Comparison of ENCODE assay signal across 25 cellular contexts in the genomic region with DNA sequence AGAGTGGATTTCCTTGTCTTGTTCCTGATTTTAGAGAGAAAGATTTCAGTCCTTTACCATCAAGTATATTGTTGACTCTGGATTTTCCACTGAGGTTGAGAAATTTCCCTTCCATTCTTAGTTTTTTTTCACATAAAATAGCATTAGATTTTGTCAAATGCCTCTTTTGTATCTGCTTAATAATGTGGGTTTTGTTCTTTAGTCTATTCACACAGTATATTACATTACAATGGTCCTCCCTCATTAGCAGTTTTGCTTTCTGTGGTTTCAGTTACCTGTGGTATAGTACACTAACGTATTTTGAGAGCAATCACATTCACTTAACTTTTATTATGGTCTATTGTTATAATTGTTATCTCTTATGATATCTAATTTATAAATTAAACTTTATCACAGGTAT.
"Had no signal": no experiment of that assay in that cellular context is flagged by ENCODE, and none has a peak within 500 bp of the region (broad histone marks: within the 10 kb centered on the region; RNA-seq: fewer than 3 reads in every experiment).

No MANE protein-coding gene starts in this region.

- H3K4me3 Mint-ChIP-seq: activated CD4-positive, alpha-beta memory T cell treated with anti-CD3 and anti-CD28 coated beads, Interleukin-2, amount 10 ng/mL, durations not matched to agents 7 days and 5 days; activated CD4-positive, alpha-beta T cell treated with anti-CD3 and anti-CD28 coated beads, Interleukin-2, amount 10 ng/mL, durations not matched to agents 24 days and 14 days; activated naive CD8-positive, alpha-beta T cell treated with anti-CD3 and anti-CD28 coated beads, Interleukin-2, amount 50 U/mL, for 24 hours; activated T-cell treated with anti-CD3 and anti-CD28 coated beads, Interleukin-2, amount 50 U/mL, for 72 hours; immature natural killer cell; natural killer cell; stimulated activated effector memory CD8-positive, alpha-beta T cell treated with anti-CD3 and anti-CD28 coated beads, Interleukin-12 subunit alpha, Interleukin-12 subunit beta, amount 100 ng/mL, for 72 hours; stimulated activated naive CD8-positive, alpha-beta T cell treated with anti-CD3 and anti-CD28 coated beads, Interleukin-15, amount 100 ng/mL, for 72 hours; T-helper 17 cell had no signal

- H3K27me3 ChIP-seq: body of pancreas, foreskin keratinocyte, left lung, neutrophil, ovary, right lobe of liver, tibial artery had no signal

- H3K9me3 ChIP-seq: body of pancreas, left lung, neutrophil, ovary, right lobe of liver, tibial artery had no signal

- H3K27ac Mint-ChIP-seq: activated CD4-positive, alpha-beta memory T cell treated with anti-CD3 and anti-CD28 coated beads, Interleukin-2, amount 10 ng/mL, durations not matched to agents 7 days and 5 days; activated CD4-positive, alpha-beta T cell treated with anti-CD3 and anti-CD28 coated beads, Interleukin-2, amount 10 ng/mL, durations not matched to agents 24 days and 14 days; activated naive CD8-positive, alpha-beta T cell treated with anti-CD3 and anti-CD28 coated beads, Interleukin-2, amount 50 U/mL, for 24 hours; activated T-cell treated with anti-CD3 and anti-CD28 coated beads, Interleukin-2, amount 50 U/mL, for 72 hours; immature natural killer cell; natural killer cell; stimulated activated effector memory CD8-positive, alpha-beta T cell treated with anti-CD3 and anti-CD28 coated beads, Interleukin-12 subunit alpha, Interleukin-12 subunit beta, amount 100 ng/mL, for 72 hours had no signal

- H3K4me1 Mint-ChIP-seq: immature natural killer cell; natural killer cell; stimulated activated effector memory CD8-positive, alpha-beta T cell treated with anti-CD3 and anti-CD28 coated beads, Interleukin-12 subunit alpha, Interleukin-12 subunit beta, amount 100 ng/mL, for 72 hours; stimulated activated naive CD8-positive, alpha-beta T cell treated with anti-CD3 and anti-CD28 coated beads, Interleukin-15, amount 100 ng/mL, for 72 hours had no signal

- H3K36me3 ChIP-seq: left lung, neutrophil, ovary, right lobe of liver had no signal

- H3K4me3 ChIP-seq: body of pancreas, left lung, lung, ovary, right lobe of liver, skin epidermis, tibial artery had no signal

- H3K9me3 Mint-ChIP-seq: activated CD4-positive, alpha-beta memory T cell treated with anti-CD3 and anti-CD28 coated beads, Interleukin-2, amount 10 ng/mL, durations not matched to agents 7 days and 5 days; activated CD4-positive, alpha-beta T cell treated with anti-CD3 and anti-CD28 coated beads, Interleukin-2, amount 10 ng/mL, durations not matched to agents 24 days and 14 days; activated naive CD8-positive, alpha-beta T cell treated with anti-CD3 and anti-CD28 coated beads, Interleukin-2, amount 50 U/mL, for 24 hours; activated T-cell treated with anti-CD3 and anti-CD28 coated beads, Interleukin-2, amount 50 U/mL, for 72 hours; immature natural killer cell; natural killer cell; stimulated activated effector memory CD8-positive, alpha-beta T cell treated with anti-CD3 and anti-CD28 coated beads, Interleukin-12 subunit alpha, Interleukin-12 subunit beta, amount 100 ng/mL, for 72 hours; stimulated activated naive CD8-positive, alpha-beta T cell treated with anti-CD3 and anti-CD28 coated beads, Interleukin-15, amount 100 ng/mL, for 72 hours had no signal

- H3K36me3 Mint-ChIP-seq: natural killer cell; stimulated activated effector memory CD8-positive, alpha-beta T cell treated with anti-CD3 and anti-CD28 coated beads, Interleukin-12 subunit alpha, Interleukin-12 subunit beta, amount 100 ng/mL, for 72 hours had no signal

- DNase-seq: activated CD4-positive, alpha-beta memory T cell treated with anti-CD3 and anti-CD28 coated beads, Interleukin-2, amount 10 ng/mL, durations not matched to agents 7 days and 5 days; activated CD4-positive, alpha-beta T cell treated with anti-CD3 and anti-CD28 coated beads, Interleukin-2, amount 10 ng/mL, durations not matched to agents 24 days and 14 days; activated effector memory CD4-positive, alpha-beta T cell treated with Interleukin-2 at 50 U/mL for 16 hours; activated naive CD4-positive, alpha-beta T cell treated with anti-CD3 and anti-CD28 coated beads, Interleukin-2, amount 50 U/mL, for 16 hours; activated naive CD8-positive, alpha-beta T cell treated with anti-CD3 and anti-CD28 coated beads, Interleukin-2, amount 50 U/mL, for 24 hours; activated T-cell treated with anti-CD3 and anti-CD28 coated beads, Interleukin-2, amount 50 U/mL, for 72 hours; anterior cingulate cortex; body of pancreas; effector CD4-positive, alpha-beta T cell; immature natural killer cell; kidney glomerular epithelial cell; left lung; midbrain; natural killer cell; ovary; right lobe of liver; stimulated activated CD4-positive, alpha-beta T cell treated with anti-CD3 and anti-CD28 coated beads, Interleukin-1b, Interleukin-23, amount 100 ng/mL, for 48 hours; stimulated activated naive CD8-positive, alpha-beta T cell treated with anti-CD3 and anti-CD28 coated beads, Interleukin-15, amount 100 ng/mL, for 72 hours; T-helper 17 cell; tibial artery had no signal

- H3K4me1 ChIP-seq: body of pancreas had no signal

- H3K27ac ChIP-seq: body of pancreas, foreskin keratinocyte, left lung, neutrophil, ovary, right lobe of liver, skin epidermis, tibial artery had no signal

- H3K27me3 Mint-ChIP-seq: activated CD4-positive, alpha-beta memory T cell treated with anti-CD3 and anti-CD28 coated beads, Interleukin-2, amount 10 ng/mL, durations not matched to agents 7 days and 5 days; activated CD4-positive, alpha-beta T cell treated with anti-CD3 and anti-CD28 coated beads, Interleukin-2, amount 10 ng/mL, durations not matched to agents 24 days and 14 days; activated naive CD8-positive, alpha-beta T cell treated with anti-CD3 and anti-CD28 coated beads, Interleukin-2, amount 50 U/mL, for 24 hours; stimulated activated naive CD8-positive, alpha-beta T cell treated with anti-CD3 and anti-CD28 coated beads, Interleukin-15, amount 100 ng/mL, for 72 hours; T-helper 17 cell had no signal
